In genomic region chr22:30320021-30320556, GRCh38 we compare ENCODE assay signal across 24 cellular contexts. TPM values are rescaled to one million over a fixed set of nuclear protein-coding genes. Genes with fewer than 3 reads are reported as not detected.
A peak's percentile ranks its signal among the peaks of the same experiment; 100 is the strongest.
DNase-seq lines count a peak whose midpoint lies in the region; ATAC-seq and TF ChIP-seq lines count a peak whose summit lies in the region.
"Had no signal": no experiment of that assay in that cellular context is flagged by ENCODE, and none has a peak within 500 bp of the region (broad histone marks: within the 10 kb centered on the region; RNA-seq: fewer than 3 reads in every experiment).

No MANE protein-coding gene starts in this region.

- peak overlapping the region; percentile 86 for H3K27ac Mint-ChIP-seq in T-helper 17 cell
- H3K27ac Mint-ChIP-seq in stimulated activated effector memory CD8-positive, alpha-beta T cell treated with anti-CD3 and anti-CD28 coated beads, Interleukin-12 subunit alpha, Interleukin-12 subunit beta, amount 100 ng/mL, for 72 hours, result peak overlapping the region; percentile 81
- H3K27ac Mint-ChIP-seq: H9 had no signal

- no peaks in the 10 kb centered on the region for H3K27me3 Mint-ChIP-seq in T-helper 17 cell
- H3K27me3 Mint-ChIP-seq: stimulated activated naive B cell treated with anti-CD40 and anti-IgM and Interleukin-4, amounts not matched to agents 10 μg/mL and 1 μg/mL and 100 μg/mL, for 72 hours had no signal

- no peak for TF ChIP-seq CTCF in heart left ventricle (IDR thresholded peaks at IDR 0.05)

- H3K9me3 ChIP-seq in heart left ventricle (no peaks in the 10 kb centered on the region), T-helper 17 cell (ENCODE audit: control insufficient read depth, low read length, poor library complexity, severe bottlenecking) (no peaks in the 10 kb centered on the region)
- H3K9me3 ChIP-seq: colonic mucosa, lower lobe of right lung, pancreas, sigmoid colon had no signal

- no peak for ATAC-seq in heart left ventricle
- ATAC-seq in left ventricle myocardium superior, result no peak
- ATAC-seq in T-helper 17 cell, result no peak
- no peak for ATAC-seq in stimulated activated effector memory CD8-positive, alpha-beta T cell treated with anti-CD3 and anti-CD28 coated beads, Interleukin-12 subunit alpha, Interleukin-12 subunit beta, amount 100 ng/mL, for 72 hours
- ATAC-seq: lower lobe of right lung; pancreas; stimulated activated naive B cell treated with anti-CD40 and anti-IgM and Interleukin-4, amounts not matched to agents 10 μg/mL and 1 μg/mL and 100 μg/mL, for 72 hours had no signal

- WGBS in heart left ventricle, 4 donors, result 91 to 98% (median 93%) methylated on average over 3 of the region's 3 CpGs

- DNase-seq in heart left ventricle (no peak), left ventricle myocardium superior (no peak), T-helper 17 cell (no peak), NCI-H1694 (lab: John Stamatoyannopoulos, UW) (no peak), GF-D8 (lab: John Stamatoyannopoulos, UW) (no peak)
- no peak for DNase-seq in stimulated activated effector memory CD8-positive, alpha-beta T cell treated with anti-CD3 and anti-CD28 coated beads, Interleukin-12 subunit alpha, Interleukin-12 subunit beta, amount 100 ng/mL, for 72 hours (ENCODE audit: low spot score in 2 of 2)
- DNase-seq: activated CD4-positive, CD25-positive, alpha-beta regulatory T cell treated with anti-CD3 and anti-CD28 coated beads, Interleukin-2, amount 50 U/mL, for 72 hours; activated gamma-delta T cell; colonic mucosa; DMS79; H9; immature natural killer cell; Karpas-422; lower lobe of right lung; NCI-H1048; NCI-H2029 treated with DMSO at 0.1 percent for 48 hours; NCI-H446 treated with DMSO at 0.1 percent for 48 hours; NK-92 treated with Interleukin-12 subunit alpha and Interleukin-12 subunit beta, amount 100 ng/mL, for 24 hours; pancreas; sigmoid colon; stimulated activated naive B cell treated with anti-CD40 and anti-IgM and Interleukin-4, amounts not matched to agents 10 μg/mL and 1 μg/mL and 100 μg/mL, for 72 hours had no signal

- no peaks in the 10 kb centered on the region for H3K9me3 Mint-ChIP-seq in stimulated activated effector memory CD8-positive, alpha-beta T cell treated with anti-CD3 and anti-CD28 coated beads, Interleukin-12 subunit alpha, Interleukin-12 subunit beta, amount 100 ng/mL, for 72 hours
- H3K9me3 Mint-ChIP-seq: H9; immature natural killer cell; stimulated activated naive B cell treated with anti-CD40 and anti-IgM and Interleukin-4, amounts not matched to agents 10 μg/mL and 1 μg/mL and 100 μg/mL, for 72 hours had no signal

- peaks cover 0 to 31% (median 0%) of the 10 kb centered on the region in 9 donors for H3K36me3 ChIP-seq in heart left ventricle
- H3K36me3 ChIP-seq: colonic mucosa, pancreas had no signal

- peaks cover 83% of the 10 kb centered on the region for H3K4me1 Mint-ChIP-seq in T-helper 17 cell
- peaks cover 86% of the 10 kb centered on the region for H3K4me1 Mint-ChIP-seq in stimulated activated effector memory CD8-positive, alpha-beta T cell treated with anti-CD3 and anti-CD28 coated beads, Interleukin-12 subunit alpha, Interleukin-12 subunit beta, amount 100 ng/mL, for 72 hours

- peak overlapping the region in 8 of 12 donors; percentile 18 to 71 (median 50) for H3K27ac ChIP-seq in heart left ventricle
- H3K27ac ChIP-seq: colonic mucosa, pancreas, SK-N-MC had no signal

- no peak overlapping the region for H3K4me3 ChIP-seq in heart left ventricle
- H3K4me3 ChIP-seq: colonic mucosa, lower lobe of right lung, pancreas, sigmoid colon, SK-N-MC had no signal

- H3K27me3 ChIP-seq in heart left ventricle, result no peaks in the 10 kb centered on the region
- H3K27me3 ChIP-seq: colonic mucosa, pancreas, sigmoid colon had no signal

- peaks cover 13 to 100% (median 69%) of the 10 kb centered on the region in 12 donors for H3K4me1 ChIP-seq in heart left ventricle

- H3K36me3 Mint-ChIP-seq in T-helper 17 cell (ENCODE audit: low read depth), result peaks cover 8% of the 10 kb centered on the region
- H3K36me3 Mint-ChIP-seq in stimulated activated effector memory CD8-positive, alpha-beta T cell treated with anti-CD3 and anti-CD28 coated beads, Interleukin-12 subunit alpha, Interleukin-12 subunit beta, amount 100 ng/mL, for 72 hours, result peaks cover 35% of the 10 kb centered on the region

- H3K4me3 Mint-ChIP-seq in T-helper 17 cell, result no peak overlapping the region
- H3K4me3 Mint-ChIP-seq in stimulated activated effector memory CD8-positive, alpha-beta T cell treated with anti-CD3 and anti-CD28 coated beads, Interleukin-12 subunit alpha, Interleukin-12 subunit beta, amount 100 ng/mL, for 72 hours, result no peak overlapping the region
- H3K4me3 Mint-ChIP-seq: H9; stimulated activated naive B cell treated with anti-CD40 and anti-IgM and Interleukin-4, amounts not matched to agents 10 μg/mL and 1 μg/mL and 100 μg/mL, for 72 hours had no signal

- intact Hi-C loops in heart left ventricle (cut with DNase I), result loop anchor here in 2 of 10 donors (5.0 kb wide), 2 partner anchors 33 to 1013 kb away; partner anchors contain the start of genes CASTOR1 (in 1 of the 2) and GAS2L1 (in 1 of the 2)
- intact Hi-C loops in left ventricle myocardium superior (cut with micrococcal nuclease), result no loop called here

- no peak for TF ChIP-seq POLR2A in heart left ventricle (IDR thresholded peaks at IDR 0.05)

RNA-seq across cellular contexts. Expression of gene TBC1D10A, which starts 6.7 kb away (rescaled TPM):
- 10 to 100 TPM in 1 of 9 donors, 1 to 10 TPM in 8; 4.3 to 10.1 (median 7.1) TPM for total RNA-seq in heart left ventricle
- polyA plus RNA-seq in heart left ventricle, result 1 to 10 TPM; 4.5 to 9.5 TPM
- 6.2 TPM for total RNA-seq in left ventricle myocardium superior
- total RNA-seq in T-helper 17 cell, result 10 to 100 TPM; 46.9 to 63.1 TPM

RNA-seq across cellular contexts. Expression of gene CASTOR1, which starts 30.8 kb away (rescaled TPM):
- total RNA-seq in heart left ventricle (10 to 100 TPM in 3 of 9 donors, 1 to 10 TPM in 6; 3.8 to 16.6 (median 7.1) TPM), left ventricle myocardium superior (7.6 TPM), T-helper 17 cell (10 to 100 TPM; 10.6 to 12.4 TPM)
- polyA plus RNA-seq in heart left ventricle, result 10 to 100 TPM in 1 of 2 donors, 1 to 10 TPM in 1; 7.0 to 10.2 TPM

RNA-seq across cellular contexts. Expression of gene SF3A1, which starts 36.6 kb away (rescaled TPM):
- 100 to 1,000 TPM in 4 of 9 donors, 10 to 100 TPM in 5; 57.7 to 142 (median 99.2) TPM for total RNA-seq in heart left ventricle
- polyA plus RNA-seq in heart left ventricle, result 10 to 100 TPM; 11.4 to 31.3 TPM
- total RNA-seq in left ventricle myocardium superior, result 104 TPM
- 100 to 1,000 TPM; 317 to 372 TPM for total RNA-seq in T-helper 17 cell

RNA-seq across cellular contexts. Expression of gene CCDC157, which starts 36.7 kb away (rescaled TPM):
- total RNA-seq in heart left ventricle (1 to 10 TPM in 5 of 9 donors, under 1 TPM in 4; 0.45 to 1.7 (median 1.1) TPM), left ventricle myocardium superior (0.37 TPM), T-helper 17 cell (1 to 10 TPM; 6.7 to 9.4 TPM)
- 1 to 10 TPM in 1 of 2 donors, under 1 TPM in 1; 0.42 to 1.4 TPM for polyA plus RNA-seq in heart left ventricle

RNA-seq across cellular contexts. Expression of gene OSM, which starts 53.4 kb away (rescaled TPM):
- total RNA-seq in heart left ventricle (1 to 10 TPM in 2 of 9 donors, under 1 TPM in 5, not detected in 2; 0.17 to 5.0 (median 0.42) TPM), left ventricle myocardium superior (not detected), T-helper 17 cell (10 to 100 TPM; 29.1 to 35.2 TPM)
- under 1 TPM; 0.25 to 0.27 TPM for polyA plus RNA-seq in heart left ventricle
- total RNA-seq: H9, HT1080, myocyte had no signal
